ENCODE assay signal across 1 cellular context in genomic region chr9:129027685-129028191, GRCh38.
TF ChIP-seq lines count a peak whose summit lies in the region.

No MANE protein-coding gene starts in this region.

TF ChIP-seq in HepG2, 621 proteins besides CTCF, POLR2A, EP300 and RAD21 (continued from another document):
- TF ChIP-seq ZNF446 (CRISPR knock-in tag; IDR thresholded peaks at IDR 0.05) (0 out of 2 replicates have a peak, but pooled peaks have one; percentile 46), ZNF263 (CRISPR knock-in tag; IDR thresholded peaks at IDR 0.05) (0 out of 2 replicates have a peak, but pooled peaks have one; percentile 68), MAX (IDR thresholded peaks at IDR 0.05) (peak; percentile 70), ZBTB43 (CRISPR knock-in tag; conservative IDR thresholded peaks at IDR 0.05) (0 out of 2 replicates have a peak, but pooled peaks have one; percentile 13), NAIF1 (CRISPR knock-in tag; IDR thresholded peaks at IDR 0.05; ENCODE audit: borderline replicate concordance) (no peak), SRY (CRISPR knock-in tag; IDR thresholded peaks at IDR 0.05) (peak; percentile 34; the same call in 1 of the 2 replicates), PHF20 (CRISPR knock-in tag; IDR thresholded peaks at IDR 0.05) (peak; percentile 19; the same call in 1 of the 2 replicates), MYC (CRISPR knock-in tag; IDR thresholded peaks at IDR 0.05; ENCODE audit: borderline replicate concordance) (0 out of 2 replicates have a peak, but pooled peaks have one; percentile 26), YY1 (IDR thresholded peaks at IDR 0.05; ENCODE audit: insufficient read depth, insufficient replicate concordance, low read depth, low read length) (peak; percentile 11), HDAC1 (CRISPR knock-in tag; IDR thresholded peaks at IDR 0.05) (no peak), GABPB1 (CRISPR knock-in tag; IDR thresholded peaks at IDR 0.05) (peak; percentile 66; the same call in 1 of the 2 replicates), ZNF558 (CRISPR knock-in tag; IDR thresholded peaks at IDR 0.05; ENCODE audit: borderline replicate concordance) (no peak), RXRA (CRISPR knock-in tag; IDR thresholded peaks at IDR 0.05) (0 out of 2 replicates have a peak, but pooled peaks have one; percentile 18), TMF1 (CRISPR knock-in tag; IDR thresholded peaks at IDR 0.05; ENCODE audit: low read depth) (peak; percentile 71; the same call in 1 of the 2 replicates), ZNF709 (CRISPR knock-in tag; IDR thresholded peaks at IDR 0.05) (0 out of 2 replicates have a peak, but pooled peaks have one; percentile 38), RBFOX2 (IDR thresholded peaks at IDR 0.05; ENCODE audit: low read depth, low read length) (peak; percentile 44; the same call in 1 of the 2 replicates), MXD1 (CRISPR knock-in tag; IDR thresholded peaks at IDR 0.05) (peak; percentile 38; the same call in 1 of the 2 replicates), PCBP1 (IDR thresholded peaks at IDR 0.05; ENCODE audit: borderline replicate concordance, low read depth, low read length) (peak; percentile 61; the same call in 1 of the 2 replicates), ZNF292 (CRISPR knock-in tag; IDR thresholded peaks at IDR 0.05; ENCODE audit: borderline replicate concordance, low read depth) (0 out of 2 replicates have a peak, but pooled peaks have one; percentile 17), ZNF253 (CRISPR knock-in tag; IDR thresholded peaks at IDR 0.05; ENCODE audit: borderline replicate concordance) (peak; percentile 69; the same call in 1 of the 2 replicates), ZBTB7B (CRISPR knock-in tag; IDR thresholded peaks at IDR 0.05) (peak; percentile 40; the same call in 1 of the 2 replicates), TBX2 (CRISPR knock-in tag; IDR thresholded peaks at IDR 0.05; ENCODE audit: borderline replicate concordance) (peak; percentile 57; the same call in 1 of the 2 replicates), EHMT2 (IDR thresholded peaks at IDR 0.05; ENCODE audit: borderline replicate concordance, low read depth, low read length) (no peak), PITX1 (CRISPR knock-in tag; IDR thresholded peaks at IDR 0.05) (0 out of 2 replicates have a peak, but pooled peaks have one; percentile 25), RCOR2 (CRISPR knock-in tag; IDR thresholded peaks at IDR 0.05) (peak; percentile 5), HDAC6 (IDR thresholded peaks at IDR 0.05; ENCODE audit: low read depth, low read length) (no peak), ZNF430 (CRISPR knock-in tag; IDR thresholded peaks at IDR 0.05) (no peak; the same call in 1 of the 2 replicates), TFDP1 (CRISPR knock-in tag; IDR thresholded peaks at IDR 0.05; ENCODE audit: borderline replicate concordance) (peak; percentile 56; the same call in 1 of the 2 replicates), ZNF556 (CRISPR knock-in tag; IDR thresholded peaks at IDR 0.05; ENCODE audit: borderline replicate concordance) (0 out of 2 replicates have a peak, but pooled peaks have one; percentile 15), ZNF274 (CRISPR knock-in tag; IDR thresholded peaks at IDR 0.05) (no peak), ZFX (CRISPR knock-in tag; IDR thresholded peaks at IDR 0.05; ENCODE audit: low read depth) (peak; percentile 71), ZNF563 (CRISPR knock-in tag; IDR thresholded peaks at IDR 0.05) (0 out of 2 replicates have a peak, but pooled peaks have one; percentile 16), ATF2 (CRISPR knock-in tag; IDR thresholded peaks at IDR 0.05) (no peak)
- TF ChIP-seq, protein P1, sequence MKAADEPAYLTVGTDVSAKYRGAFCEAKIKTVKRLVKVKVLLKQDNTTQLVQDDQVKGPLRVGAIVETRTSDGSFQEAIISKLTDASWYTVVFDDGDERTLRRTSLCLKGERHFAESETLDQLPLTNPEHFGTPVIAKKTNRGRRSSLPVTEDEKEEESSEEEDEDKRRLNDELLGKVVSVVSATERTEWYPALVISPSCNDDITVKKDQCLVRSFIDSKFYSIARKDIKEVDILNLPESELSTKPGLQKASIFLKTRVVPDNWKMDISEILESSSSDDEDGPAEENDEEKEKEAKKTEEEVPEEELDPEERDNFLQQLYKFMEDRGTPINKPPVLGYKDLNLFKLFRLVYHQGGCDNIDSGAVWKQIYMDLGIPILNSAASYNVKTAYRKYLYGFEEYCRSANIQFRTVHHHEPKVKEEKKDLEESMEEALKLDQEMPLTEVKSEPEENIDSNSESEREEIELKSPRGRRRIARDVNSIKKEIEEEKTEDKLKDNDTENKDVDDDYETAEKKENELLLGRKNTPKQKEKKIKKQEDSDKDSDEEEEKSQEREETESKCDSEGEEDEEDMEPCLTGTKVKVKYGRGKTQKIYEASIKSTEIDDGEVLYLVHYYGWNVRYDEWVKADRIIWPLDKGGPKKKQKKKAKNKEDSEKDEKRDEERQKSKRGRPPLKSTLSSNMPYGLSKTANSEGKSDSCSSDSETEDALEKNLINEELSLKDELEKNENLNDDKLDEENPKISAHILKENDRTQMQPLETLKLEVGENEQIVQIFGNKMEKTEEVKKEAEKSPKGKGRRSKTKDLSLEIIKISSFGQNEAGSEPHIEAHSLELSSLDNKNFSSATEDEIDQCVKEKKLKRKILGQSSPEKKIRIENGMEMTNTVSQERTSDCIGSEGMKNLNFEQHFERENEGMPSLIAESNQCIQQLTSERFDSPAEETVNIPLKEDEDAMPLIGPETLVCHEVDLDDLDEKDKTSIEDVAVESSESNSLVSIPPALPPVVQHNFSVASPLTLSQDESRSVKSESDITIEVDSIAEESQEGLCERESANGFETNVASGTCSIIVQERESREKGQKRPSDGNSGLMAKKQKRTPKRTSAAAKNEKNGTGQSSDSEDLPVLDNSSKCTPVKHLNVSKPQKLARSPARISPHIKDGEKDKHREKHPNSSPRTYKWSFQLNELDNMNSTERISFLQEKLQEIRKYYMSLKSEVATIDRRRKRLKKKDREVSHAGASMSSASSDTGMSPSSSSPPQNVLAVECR (CRISPR knock-in tag; IDR thresholded peaks at IDR 0.05; ENCODE audit: borderline replicate concordance) = peak; percentile 36; the same call in 1 of the 2 replicates
- TF ChIP-seq, protein P2, sequence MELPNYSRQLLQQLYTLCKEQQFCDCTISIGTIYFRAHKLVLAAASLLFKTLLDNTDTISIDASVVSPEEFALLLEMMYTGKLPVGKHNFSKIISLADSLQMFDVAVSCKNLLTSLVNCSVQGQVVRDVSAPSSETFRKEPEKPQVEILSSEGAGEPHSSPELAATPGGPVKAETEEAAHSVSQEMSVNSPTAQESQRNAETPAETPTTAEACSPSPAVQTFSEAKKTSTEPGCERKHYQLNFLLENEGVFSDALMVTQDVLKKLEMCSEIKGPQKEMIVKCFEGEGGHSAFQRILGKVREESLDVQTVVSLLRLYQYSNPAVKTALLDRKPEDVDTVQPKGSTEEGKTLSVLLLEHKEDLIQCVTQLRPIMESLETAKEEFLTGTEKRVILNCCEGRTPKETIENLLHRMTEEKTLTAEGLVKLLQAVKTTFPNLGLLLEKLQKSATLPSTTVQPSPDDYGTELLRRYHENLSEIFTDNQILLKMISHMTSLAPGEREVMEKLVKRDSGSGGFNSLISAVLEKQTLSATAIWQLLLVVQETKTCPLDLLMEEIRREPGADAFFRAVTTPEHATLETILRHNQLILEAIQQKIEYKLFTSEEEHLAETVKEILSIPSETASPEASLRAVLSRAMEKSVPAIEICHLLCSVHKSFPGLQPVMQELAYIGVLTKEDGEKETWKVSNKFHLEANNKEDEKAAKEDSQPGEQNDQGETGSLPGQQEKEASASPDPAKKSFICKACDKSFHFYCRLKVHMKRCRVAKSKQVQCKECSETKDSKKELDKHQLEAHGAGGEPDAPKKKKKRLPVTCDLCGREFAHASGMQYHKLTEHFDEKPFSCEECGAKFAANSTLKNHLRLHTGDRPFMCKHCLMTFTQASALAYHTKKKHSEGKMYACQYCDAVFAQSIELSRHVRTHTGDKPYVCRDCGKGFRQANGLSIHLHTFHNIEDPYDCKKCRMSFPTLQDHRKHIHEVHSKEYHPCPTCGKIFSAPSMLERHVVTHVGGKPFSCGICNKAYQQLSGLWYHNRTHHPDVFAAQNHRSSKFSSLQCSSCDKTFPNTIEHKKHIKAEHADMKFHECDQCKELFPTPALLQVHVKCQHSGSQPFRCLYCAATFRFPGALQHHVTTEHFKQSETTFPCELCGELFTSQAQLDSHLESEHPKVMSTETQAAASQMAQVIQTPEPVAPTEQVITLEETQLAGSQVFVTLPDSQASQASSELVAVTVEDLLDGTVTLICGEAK (IDR thresholded peaks at IDR 0.05) = no peak
- TF ChIP-seq, protein P2 (CRISPR knock-in tag; IDR thresholded peaks at IDR 0.05) = peak; percentile 53; the same call in 1 of the 2 replicates
- TF ChIP-seq, protein P3, sequence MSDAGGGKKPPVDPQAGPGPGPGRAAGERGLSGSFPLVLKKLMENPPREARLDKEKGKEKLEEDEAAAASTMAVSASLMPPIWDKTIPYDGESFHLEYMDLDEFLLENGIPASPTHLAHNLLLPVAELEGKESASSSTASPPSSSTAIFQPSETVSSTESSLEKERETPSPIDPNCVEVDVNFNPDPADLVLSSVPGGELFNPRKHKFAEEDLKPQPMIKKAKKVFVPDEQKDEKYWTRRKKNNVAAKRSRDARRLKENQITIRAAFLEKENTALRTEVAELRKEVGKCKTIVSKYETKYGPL (CRISPR knock-in tag; IDR thresholded peaks at IDR 0.05) = no peak
